Comparison of ENCODE assay signal across 21 cellular contexts in the genomic region with DNA sequence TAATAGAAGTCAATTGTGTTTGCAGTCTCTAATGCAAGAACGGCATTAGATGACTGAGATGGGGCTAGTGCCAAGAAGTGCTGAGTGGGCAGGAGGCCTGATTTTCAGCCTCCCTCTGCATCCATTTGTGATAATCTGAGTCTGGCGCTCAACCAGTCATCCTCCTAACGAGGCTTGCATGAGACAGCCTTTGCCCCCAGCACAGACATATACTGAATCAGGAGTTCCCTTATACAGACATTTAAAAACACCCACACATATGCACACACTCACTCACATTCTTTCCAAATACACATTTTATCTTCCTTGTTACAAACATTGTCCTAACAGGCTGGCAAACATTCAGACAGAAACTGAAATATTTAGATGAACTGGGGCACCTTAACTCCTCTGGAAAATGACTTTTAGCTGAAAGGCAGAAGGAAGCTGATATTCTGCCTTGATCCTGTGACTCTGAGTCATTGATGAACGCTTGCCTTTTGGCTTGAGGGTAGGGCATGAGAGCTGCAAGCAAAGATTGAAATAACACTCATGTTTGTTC.
DNase-seq lines count a peak whose midpoint lies in the region; ATAC-seq and TF ChIP-seq lines count a peak whose summit lies in the region.
"Had no signal": no experiment of that assay in that cellular context is flagged by ENCODE, and none has a peak within 500 bp of the region (broad histone marks: within the 10 kb centered on the region; RNA-seq: fewer than 3 reads in every experiment).

No MANE protein-coding gene starts in this region.

- H3K36me3 Mint-ChIP-seq in activated CD4-positive, alpha-beta memory T cell treated with anti-CD3 and anti-CD28 coated beads for 36 hours: no peaks in the 10 kb centered on the region
- H3K36me3 Mint-ChIP-seq: CD8-positive, alpha-beta memory T cell; IgD-negative memory B cell; naive thymus-derived CD4-positive, alpha-beta T cell had no signal

- no peaks in the 10 kb centered on the region for H3K9me3 Mint-ChIP-seq in activated CD4-positive, alpha-beta memory T cell treated with anti-CD3 and anti-CD28 coated beads for 36 hours
- H3K9me3 Mint-ChIP-seq: IgD-negative memory B cell had no signal

- H3K36me3 ChIP-seq in gastrocnemius medialis: no peaks in the 10 kb centered on the region
- H3K36me3 ChIP-seq in effector memory CD4-positive, alpha-beta T cell (ENCODE audit: control insufficient read depth, insufficient read depth, low read length): no peaks in the 10 kb centered on the region
- H3K36me3 ChIP-seq: lower lobe of right lung had no signal

- no peak for TF ChIP-seq CTCF in fibroblast of mammary gland (conservative IDR thresholded peaks at IDR 0.05; ENCODE audit: control insufficient read depth, insufficient read depth, low read depth, low read length)
- TF ChIP-seq CTCF in gastrocnemius medialis (IDR thresholded peaks at IDR 0.05 in 4 of 5, conservative IDR thresholded peaks at IDR 0.05 in 1 of 5): no peak

- no peak overlapping the region for H3K4me3 Mint-ChIP-seq in activated CD4-positive, alpha-beta memory T cell treated with anti-CD3 and anti-CD28 coated beads for 36 hours
- H3K4me3 Mint-ChIP-seq: CD8-positive, alpha-beta memory T cell; IgD-negative memory B cell; naive thymus-derived CD4-positive, alpha-beta T cell had no signal

- no peak for TF ChIP-seq POLR2A in gastrocnemius medialis (IDR thresholded peaks at IDR 0.05)

- POLR2A ChIA-PET in activated CD4-positive, alpha-beta memory T cell treated with anti-CD3 and anti-CD28 coated beads for 36 hours (lab: Charles Lee): no interaction called here

- H3K9me3 ChIP-seq in gastrocnemius medialis: no peaks in the 10 kb centered on the region
- no peaks in the 10 kb centered on the region for H3K9me3 ChIP-seq in effector memory CD4-positive, alpha-beta T cell (ENCODE audit: control insufficient read depth, low read length)
- H3K9me3 ChIP-seq: lower lobe of right lung had no signal

- intact Hi-C loops in gastrocnemius medialis (cut with DNase I; ENCODE audit: low total_unique reads): no loop called here
- intact Hi-C loops in activated CD4-positive, alpha-beta memory T cell treated with anti-CD3 and anti-CD28 coated beads for 36 hours (cut with micrococcal nuclease): no loop called here

- in situ Hi-C loops in gastrocnemius medialis (cut with MboI; ENCODE audit: low sequenced_read_pairs in 4 of 4): no loop called here

- DNase-seq in NCI-H1092 treated with DMSO at 0.1 percent for 48 hours (lab: John Stamatoyannopoulos, UW) (peak; percentile 20), T1000 (lab: John Stamatoyannopoulos, UW) (peak; percentile 46), fibroblast of mammary gland (ENCODE audit: low read depth) (peak; percentile 62), gastrocnemius medialis (peak in 1 of 2 donors; percentile 7)
- DNase-seq in effector memory CD4-positive, alpha-beta T cell: no peak
- DNase-seq in central memory CD4-positive, alpha-beta T cell: no peak
- DNase-seq in activated CD4-positive, alpha-beta memory T cell treated with anti-CD3 and anti-CD28 coated beads for 36 hours: no peak
- DNase-seq: activated naive CD4-positive, alpha-beta T cell; activated T-cell treated with anti-CD3 and anti-CD28 coated beads for 4 hours; aorta; CD8-positive, alpha-beta memory T cell; cortex of kidney; EL; lower lobe of right lung; naive thymus-derived CD4-positive, alpha-beta T cell; NCI-H2107; NCI-H748 treated with DMSO at 0.1 percent for 48 hours; SW 1271 had no signal

- ATAC-seq in gastrocnemius medialis: peak; percentile 65
- ATAC-seq in HG02798 (IDR thresholded peaks at IDR 0.05; ENCODE audit: poor library complexity, unreplicated experiment): no peak
- ATAC-seq: lower lobe of right lung; naive thymus-derived CD4-positive, alpha-beta T cell; Panc1 had no signal

- no peaks in the 10 kb centered on the region for H3K4me1 Mint-ChIP-seq in activated CD4-positive, alpha-beta memory T cell treated with anti-CD3 and anti-CD28 coated beads for 36 hours (ENCODE audit: low read depth)
- H3K4me1 Mint-ChIP-seq: CD8-positive, alpha-beta memory T cell; IgD-negative memory B cell; naive thymus-derived CD4-positive, alpha-beta T cell had no signal

- H3K27me3 Mint-ChIP-seq in activated CD4-positive, alpha-beta memory T cell treated with anti-CD3 and anti-CD28 coated beads for 36 hours: no peaks in the 10 kb centered on the region
- H3K27me3 Mint-ChIP-seq: IgD-negative memory B cell had no signal

- no peak overlapping the region for H3K27ac ChIP-seq in gastrocnemius medialis
- H3K27ac ChIP-seq in effector memory CD4-positive, alpha-beta T cell (ENCODE audit: insufficient read depth, low read length, poor library complexity, severe bottlenecking): no peak overlapping the region
- H3K27ac ChIP-seq: lower lobe of right lung had no signal

- H3K27me3 ChIP-seq in gastrocnemius medialis: no peaks in the 10 kb centered on the region
- H3K27me3 ChIP-seq in effector memory CD4-positive, alpha-beta T cell (replicated peaks; ENCODE audit: control insufficient read depth, insufficient read depth, low read length, poor library complexity, severe bottlenecking): no peaks in the 10 kb centered on the region

- H3K4me3 ChIP-seq in fibroblast of mammary gland (ENCODE audit: control insufficient read depth, low read depth, low read length): no peak overlapping the region
- no peak overlapping the region for H3K4me3 ChIP-seq in gastrocnemius medialis
- H3K4me3 ChIP-seq in effector memory CD4-positive, alpha-beta T cell (ENCODE audit: insufficient read depth, low read depth, low read length, poor library complexity, severe bottlenecking): no peak overlapping the region
- H3K4me3 ChIP-seq: lower lobe of right lung had no signal

- no peak overlapping the region for H3K27ac Mint-ChIP-seq in activated CD4-positive, alpha-beta memory T cell treated with anti-CD3 and anti-CD28 coated beads for 36 hours
- H3K27ac Mint-ChIP-seq: CD8-positive, alpha-beta memory T cell; IgD-negative memory B cell; naive thymus-derived CD4-positive, alpha-beta T cell had no signal

- H3K4me1 ChIP-seq in gastrocnemius medialis: peaks cover 0 to 8% of the 10 kb centered on the region in 2 donors
- H3K4me1 ChIP-seq in effector memory CD4-positive, alpha-beta T cell (ENCODE audit: control insufficient read depth, insufficient read depth, low read length, poor library complexity, severe bottlenecking): no peaks in the 10 kb centered on the region
- H3K4me1 ChIP-seq: lower lobe of right lung had no signal

- CTCF ChIA-PET in activated CD4-positive, alpha-beta memory T cell treated with anti-CD3 and anti-CD28 coated beads for 36 hours (lab: Charles Lee): no interaction called here

Comparison
In these comparisons a context has a peak if more than half of its experiments do, and no peak if none do; other contexts are left out.
1. DNase-seq: peak in NCI-H1092 treated with DMSO at 0.1 percent for 48 hours (single experiment), T1000 (single experiment) and fibroblast of mammary gland (single experiment); none in effector memory CD4-positive, alpha-beta T cell (0 of 3), central memory CD4-positive, alpha-beta T cell (single experiment) and activated CD4-positive, alpha-beta memory T cell treated with anti-CD3 and anti-CD28 coated beads for 36 hours (single experiment).